Comparison of ENCODE assay signal across 1 cellular context in the genomic region with DNA sequence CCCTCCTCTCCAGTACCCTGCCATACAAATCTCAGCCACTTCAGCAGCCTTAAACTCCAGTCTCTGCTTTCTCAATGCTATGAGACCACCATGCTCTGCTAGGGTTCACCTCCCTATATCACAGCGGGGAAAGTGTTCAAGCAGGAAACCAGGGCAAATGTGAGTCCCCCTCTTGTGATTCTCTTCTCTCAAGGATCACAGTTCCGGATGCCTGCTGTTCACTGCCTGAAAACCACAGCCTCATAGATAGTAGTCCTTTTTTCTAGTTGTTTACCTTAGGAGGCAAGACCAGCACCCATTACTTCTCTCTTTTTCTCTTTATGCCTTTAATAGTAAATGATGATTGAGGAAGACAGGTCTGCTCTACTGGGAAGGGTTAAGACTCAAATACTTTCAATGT.
TF ChIP-seq lines count a peak whose summit lies in the region.

No MANE protein-coding gene starts in this region.

TF ChIP-seq in GM23338, 12 proteins besides CTCF, POLR2A, EP300 and RAD21 (continued from another document):
- TF ChIP-seq, protein P1, sequence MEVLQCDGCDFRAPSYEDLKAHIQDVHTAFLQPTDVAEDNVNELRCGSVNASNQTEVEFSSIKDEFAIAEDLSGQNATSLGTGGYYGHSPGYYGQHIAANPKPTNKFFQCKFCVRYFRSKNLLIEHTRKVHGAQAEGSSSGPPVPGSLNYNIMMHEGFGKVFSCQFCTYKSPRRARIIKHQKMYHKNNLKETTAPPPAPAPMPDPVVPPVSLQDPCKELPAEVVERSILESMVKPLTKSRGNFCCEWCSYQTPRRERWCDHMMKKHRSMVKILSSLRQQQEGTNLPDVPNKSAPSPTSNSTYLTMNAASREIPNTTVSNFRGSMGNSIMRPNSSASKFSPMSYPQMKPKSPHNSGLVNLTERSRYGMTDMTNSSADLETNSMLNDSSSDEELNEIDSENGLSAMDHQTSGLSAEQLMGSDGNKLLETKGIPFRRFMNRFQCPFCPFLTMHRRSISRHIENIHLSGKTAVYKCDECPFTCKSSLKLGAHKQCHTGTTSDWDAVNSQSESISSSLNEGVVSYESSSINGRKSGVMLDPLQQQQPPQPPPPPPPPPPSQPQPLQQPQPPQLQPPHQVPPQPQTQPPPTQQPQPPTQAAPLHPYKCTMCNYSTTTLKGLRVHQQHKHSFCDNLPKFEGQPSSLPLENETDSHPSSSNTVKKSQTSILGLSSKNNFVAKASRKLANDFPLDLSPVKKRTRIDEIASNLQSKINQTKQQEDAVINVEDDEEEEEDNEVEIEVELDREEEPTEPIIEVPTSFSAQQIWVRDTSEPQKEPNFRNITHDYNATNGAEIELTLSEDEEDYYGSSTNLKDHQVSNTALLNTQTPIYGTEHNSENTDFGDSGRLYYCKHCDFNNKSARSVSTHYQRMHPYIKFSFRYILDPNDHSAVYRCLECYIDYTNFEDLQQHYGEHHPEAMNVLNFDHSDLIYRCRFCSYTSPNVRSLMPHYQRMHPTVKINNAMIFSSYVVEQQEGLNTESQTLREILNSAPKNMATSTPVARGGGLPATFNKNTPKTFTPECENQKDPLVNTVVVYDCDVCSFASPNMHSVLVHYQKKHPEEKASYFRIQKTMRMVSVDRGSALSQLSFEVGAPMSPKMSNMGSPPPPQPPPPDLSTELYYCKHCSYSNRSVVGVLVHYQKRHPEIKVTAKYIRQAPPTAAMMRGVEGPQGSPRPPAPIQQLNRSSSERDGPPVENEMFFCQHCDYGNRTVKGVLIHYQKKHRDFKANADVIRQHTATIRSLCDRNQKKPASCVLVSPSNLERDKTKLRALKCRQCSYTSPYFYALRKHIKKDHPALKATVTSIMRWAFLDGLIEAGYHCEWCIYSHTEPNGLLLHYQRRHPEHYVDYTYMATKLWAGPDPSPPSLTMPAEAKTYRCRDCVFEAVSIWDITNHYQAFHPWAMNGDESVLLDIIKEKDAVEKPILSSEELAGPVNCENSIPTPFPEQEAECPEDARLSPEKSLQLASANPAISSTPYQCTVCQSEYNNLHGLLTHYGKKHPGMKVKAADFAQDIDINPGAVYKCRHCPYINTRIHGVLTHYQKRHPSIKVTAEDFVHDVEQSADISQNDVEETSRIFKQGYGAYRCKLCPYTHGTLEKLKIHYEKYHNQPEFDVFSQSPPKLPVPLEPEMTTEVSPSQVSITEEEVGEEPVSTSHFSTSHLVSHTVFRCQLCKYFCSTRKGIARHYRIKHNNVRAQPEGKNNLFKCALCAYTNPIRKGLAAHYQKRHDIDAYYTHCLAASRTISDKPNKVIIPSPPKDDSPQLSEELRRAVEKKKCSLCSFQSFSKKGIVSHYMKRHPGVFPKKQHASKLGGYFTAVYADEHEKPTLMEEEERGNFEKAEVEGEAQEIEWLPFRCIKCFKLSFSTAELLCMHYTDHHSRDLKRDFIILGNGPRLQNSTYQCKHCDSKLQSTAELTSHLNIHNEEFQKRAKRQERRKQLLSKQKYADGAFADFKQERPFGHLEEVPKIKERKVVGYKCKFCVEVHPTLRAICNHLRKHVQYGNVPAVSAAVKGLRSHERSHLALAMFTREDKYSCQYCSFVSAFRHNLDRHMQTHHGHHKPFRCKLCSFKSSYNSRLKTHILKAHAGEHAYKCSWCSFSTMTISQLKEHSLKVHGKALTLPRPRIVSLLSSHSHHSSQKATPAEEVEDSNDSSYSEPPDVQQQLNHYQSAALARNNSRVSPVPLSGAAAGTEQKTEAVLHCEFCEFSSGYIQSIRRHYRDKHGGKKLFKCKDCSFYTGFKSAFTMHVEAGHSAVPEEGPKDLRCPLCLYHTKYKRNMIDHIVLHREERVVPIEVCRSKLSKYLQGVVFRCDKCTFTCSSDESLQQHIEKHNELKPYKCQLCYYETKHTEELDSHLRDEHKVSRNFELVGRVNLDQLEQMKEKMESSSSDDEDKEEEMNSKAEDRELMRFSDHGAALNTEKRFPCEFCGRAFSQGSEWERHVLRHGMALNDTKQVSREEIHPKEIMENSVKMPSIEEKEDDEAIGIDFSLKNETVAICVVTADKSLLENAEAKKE (CRISPR knock-in tag; IDR thresholded peaks at IDR 0.05): no peak
- TF ChIP-seq POLR2AphosphoS5 (IDR thresholded peaks at IDR 0.05; ENCODE audit: low read depth): no peak
- TF ChIP-seq ZNF114 (CRISPR knock-in tag; IDR thresholded peaks at IDR 0.05): no peak
- no peak for TF ChIP-seq NANOG (IDR thresholded peaks at IDR 0.05; ENCODE audit: borderline replicate concordance)
